ENCODE assay signal across 14 cellular contexts in the genomic region with DNA sequence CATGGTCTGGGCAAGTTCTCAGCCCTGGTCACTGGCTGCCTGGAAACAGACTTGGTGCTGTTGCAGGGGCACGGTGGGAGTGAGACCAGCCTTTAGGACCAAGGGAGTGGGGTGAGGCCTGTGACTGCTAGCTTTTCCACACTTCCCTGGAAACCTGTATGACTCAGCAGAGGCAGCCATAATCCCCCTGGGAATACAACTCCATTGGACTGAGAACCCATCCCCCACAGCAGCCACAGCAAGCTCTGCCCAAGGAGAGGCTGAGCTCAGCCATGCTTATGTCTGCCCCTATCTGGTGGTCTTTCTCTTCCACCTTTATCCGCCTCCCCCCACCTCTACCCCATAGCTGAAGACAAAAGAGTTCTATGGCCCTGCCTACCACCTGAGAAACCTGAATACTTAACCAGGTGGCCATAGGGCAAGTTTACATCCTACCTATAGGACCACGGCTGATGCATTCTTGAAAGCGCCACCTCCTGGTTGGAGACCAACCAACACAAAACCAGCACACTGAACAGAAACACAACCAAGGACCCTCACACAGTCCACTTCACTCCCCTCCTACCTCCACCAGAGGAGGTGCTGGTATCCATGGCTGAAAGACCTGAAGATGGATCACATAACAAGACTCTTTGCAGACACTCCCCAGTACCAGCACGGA.
"Had no signal": no experiment of that assay in that cellular context is flagged by ENCODE, and none has a peak within 500 bp of the region (broad histone marks: within the 10 kb centered on the region; RNA-seq: fewer than 3 reads in every experiment).

No MANE protein-coding gene starts in this region.

- H3K27me3 ChIP-seq: adrenal gland, ovary had no signal

- ATAC-seq: activated CD4-positive, alpha-beta T cell treated with anti-CD3 and anti-CD28 coated beads for 36 hours; esophagus mucosa; left lobe of liver; sciatic nerve; stimulated activated naive CD8-positive, alpha-beta T cell treated with anti-CD3 and anti-CD28 coated beads, Interleukin-15, Interleukin-2, amounts not matched to agents 100 U/mL and 50 U/mL, for 24 hours had no signal

- H3K9me3 ChIP-seq: adrenal gland, ovary had no signal

- DNase-seq: activated CD4-positive, alpha-beta memory T cell treated with anti-CD3 and anti-CD28 coated beads, Interleukin-2, amount 10 ng/mL, durations not matched to agents 7 days and 5 days; activated CD4-positive, alpha-beta T cell treated with anti-CD3 and anti-CD28 coated beads for 36 hours; activated effector memory CD4-positive, alpha-beta T cell treated with anti-CD3 and anti-CD28 coated beads, Interleukin-2, amount 50 U/mL, for 16 hours; activated T-cell treated with anti-CD3 and anti-CD28 coated beads, Interleukin-2, amount 50 U/mL, for 48 hours; adrenal gland; dorsolateral prefrontal cortex; naive B cell; ovary; stimulated activated naive CD8-positive, alpha-beta T cell treated with anti-CD3 and anti-CD28 coated beads, Interleukin-15, Interleukin-2, amounts not matched to agents 100 U/mL and 50 U/mL, for 24 hours; trophoblast cell had no signal

- H3K4me3 ChIP-seq: adrenal gland, dorsolateral prefrontal cortex, ovary had no signal

- H3K36me3 ChIP-seq: adrenal gland, ovary had no signal

- H3K4me1 ChIP-seq: adrenal gland had no signal

- H3K27ac ChIP-seq: adrenal gland, dorsolateral prefrontal cortex, ovary, VCaP had no signal
